29 cellular contexts compared by ENCODE assay signal in genomic region chr2:611519-611918, GRCh38.
"Had no signal": no experiment of that assay in that cellular context is flagged by ENCODE, and none has a peak within 500 bp of the region (broad histone marks: within the 10 kb centered on the region; RNA-seq: fewer than 3 reads in every experiment).

No MANE protein-coding gene starts in this region.

- DNase-seq: activated CD4-positive, alpha-beta T cell treated with anti-CD3 and anti-CD28 coated beads for 36 hours; activated CD4-positive, CD25-positive, alpha-beta regulatory T cell; activated effector memory CD4-positive, alpha-beta T cell treated with anti-CD3 and anti-CD28 coated beads, Interleukin-2, amount 50 U/mL, for 16 hours; activated naive CD4-positive, alpha-beta T cell treated with anti-CD3 and anti-CD28 coated beads for 36 hours; amniotic stem cell; brain microvascular endothelial cell; cortex of kidney; effector memory CD8-positive, alpha-beta T cell; foreskin fibroblast; hippocampal formation; kidney; left colon; midbrain; sigmoid colon; small intestine; stimulated activated CD4-positive, alpha-beta T cell treated with anti-CD3 and anti-CD28 coated beads, Interleukin-4, amount 100 ng/mL, for 24 hours; stimulated activated naive CD8-positive, alpha-beta T cell treated with anti-CD3 and anti-CD28 coated beads, Interleukin-15, amount 100 ng/mL, for 72 hours; substantia nigra; T-cell; thyroid gland had no signal

- H3K36me3 Mint-ChIP-seq: naive thymus-derived CD4-positive, alpha-beta T cell; stimulated activated effector memory CD8-positive, alpha-beta T cell treated with anti-CD3 and anti-CD28 coated beads, Interleukin-12 subunit alpha, Interleukin-12 subunit beta, amount 100 ng/mL, for 72 hours; T-cell had no signal

- H3K4me1 Mint-ChIP-seq: activated CD4-positive, alpha-beta T cell treated with anti-CD3 and anti-CD28 coated beads for 36 hours; naive thymus-derived CD4-positive, alpha-beta T cell; neural crest cell; stimulated activated effector memory CD8-positive, alpha-beta T cell treated with anti-CD3 and anti-CD28 coated beads, Interleukin-12 subunit alpha, Interleukin-12 subunit beta, amount 100 ng/mL, for 72 hours; stimulated activated naive CD8-positive, alpha-beta T cell treated with anti-CD3 and anti-CD28 coated beads, Interleukin-15, amount 100 ng/mL, for 72 hours; T-cell had no signal

- H3K27ac ChIP-seq: brain microvascular endothelial cell, sigmoid colon, thyroid gland, upper lobe of left lung, vagina had no signal

- H3K4me1 ChIP-seq: sigmoid colon, upper lobe of left lung, vagina had no signal

- H3K4me3 Mint-ChIP-seq: activated CD4-positive, alpha-beta T cell treated with anti-CD3 and anti-CD28 coated beads for 36 hours; activated CD8-positive, alpha-beta T cell treated with anti-CD3 and anti-CD28 coated beads, Interleukin-2, amount 10 ng/mL, durations not matched to agents 7 days and 5 days; activated naive CD4-positive, alpha-beta T cell treated with anti-CD3 and anti-CD28 coated beads for 36 hours; activated T-helper 1 cell treated with anti-CD3 and anti-CD28 coated beads, Interleukin-12 subunit alpha, Interleukin-12 subunit beta, Interleukin-2, Interleukin-4 antibody, amounts not matched to agents 30 ng/mL and 10 ng/mL and 1 ng/mL, durations not matched to agents 14 hours and 24 hours and 36 hours; effector memory CD8-positive, alpha-beta T cell; naive thymus-derived CD4-positive, alpha-beta T cell; neural crest cell; stimulated activated effector memory CD8-positive, alpha-beta T cell treated with anti-CD3 and anti-CD28 coated beads, Interleukin-12 subunit alpha, Interleukin-12 subunit beta, amount 100 ng/mL, for 72 hours; stimulated activated naive CD8-positive, alpha-beta T cell treated with anti-CD3 and anti-CD28 coated beads, Interleukin-15, amount 100 ng/mL, for 72 hours; T-cell; T-helper 2 cell treated with Interferon-gamma antibody and Interleukin-4, amounts not matched to agents 5 μg/mL and 100 μg/mL, for 36 hours had no signal

- H3K36me3 ChIP-seq: brain microvascular endothelial cell, sigmoid colon, thyroid gland, upper lobe of left lung, vagina had no signal

- H3K27ac Mint-ChIP-seq: activated CD4-positive, alpha-beta T cell treated with anti-CD3 and anti-CD28 coated beads for 36 hours; activated CD8-positive, alpha-beta T cell treated with anti-CD3 and anti-CD28 coated beads, Interleukin-2, amount 10 ng/mL, durations not matched to agents 7 days and 5 days; activated naive CD4-positive, alpha-beta T cell treated with anti-CD3 and anti-CD28 coated beads for 36 hours; activated T-helper 1 cell treated with anti-CD3 and anti-CD28 coated beads, Interleukin-12 subunit alpha, Interleukin-12 subunit beta, Interleukin-2, Interleukin-4 antibody, amounts not matched to agents 30 ng/mL and 10 ng/mL and 1 ng/mL, durations not matched to agents 14 hours and 24 hours and 36 hours; effector memory CD8-positive, alpha-beta T cell; naive thymus-derived CD4-positive, alpha-beta T cell; progenitor cell of endocrine pancreas; stimulated activated effector memory CD8-positive, alpha-beta T cell treated with anti-CD3 and anti-CD28 coated beads, Interleukin-12 subunit alpha, Interleukin-12 subunit beta, amount 100 ng/mL, for 72 hours; stimulated activated naive CD8-positive, alpha-beta T cell treated with anti-CD3 and anti-CD28 coated beads, Interleukin-15, amount 100 ng/mL, for 72 hours; T-cell; T-helper 2 cell treated with Interferon-gamma antibody and Interleukin-4, amounts not matched to agents 5 μg/mL and 100 μg/mL, for 36 hours had no signal

- ATAC-seq: activated CD4-positive, alpha-beta T cell treated with anti-CD3 and anti-CD28 coated beads for 36 hours; activated CD8-positive, alpha-beta T cell treated with anti-CD3 and anti-CD28 coated beads, Interleukin-2, amount 10 ng/mL, durations not matched to agents 7 days and 5 days; effector memory CD8-positive, alpha-beta T cell; left colon; naive thymus-derived CD4-positive, alpha-beta T cell; stimulated activated effector memory CD8-positive, alpha-beta T cell treated with anti-CD3 and anti-CD28 coated beads, Interleukin-12 subunit alpha, Interleukin-12 subunit beta, amount 100 ng/mL, for 72 hours; stimulated activated naive CD8-positive, alpha-beta T cell treated with anti-CD3 and anti-CD28 coated beads, Interleukin-15, amount 100 ng/mL, for 72 hours; T-cell had no signal

- H3K9me3 ChIP-seq: sigmoid colon, thyroid gland, upper lobe of left lung, vagina had no signal

- H3K27me3 ChIP-seq: brain microvascular endothelial cell, sigmoid colon, thyroid gland, upper lobe of left lung, vagina had no signal

- H3K4me3 ChIP-seq: sigmoid colon, thyroid gland, upper lobe of left lung, vagina had no signal
